8 cellular contexts compared by ENCODE assay signal in genomic region chr3:121431717-121432517, GRCh38.
DNase-seq lines count a peak whose midpoint lies in the region; ATAC-seq and TF ChIP-seq lines count a peak whose summit lies in the region.

No MANE protein-coding gene starts in this region.

- H3K27ac Mint-ChIP-seq in T-cell = peak overlapping the region; percentile 58 to 85
- no peak overlapping the region for H3K27ac Mint-ChIP-seq in chondrocyte (ENCODE audit: unreplicated experiment)

- H3K4me1 Mint-ChIP-seq in T-cell = peaks cover 12 to 18% (median 13%) of the 10 kb centered on the region in 3 donors
- H3K4me1 Mint-ChIP-seq in chondrocyte (ENCODE audit: low read depth) = peaks cover 11% of the 10 kb centered on the region

- H3K4me3 ChIP-seq in AG09309 (ENCODE audit: control insufficient read depth, low read depth, low read length) = no peak overlapping the region
- H3K4me3 ChIP-seq in muscle layer of duodenum (ENCODE audit: low read depth in 1 of 2, low read length in 2 of 2) = peak overlapping the region; percentile 59 to 62
- H3K4me3 ChIP-seq in tibial artery = peak overlapping the region; percentile 32 to 35
- no peak overlapping the region for H3K4me3 ChIP-seq in WERI-Rb-1 (ENCODE audit: low read depth, low read length)

- H3K27me3 ChIP-seq in muscle layer of duodenum (ENCODE audit: low read depth, low read length) = no peaks in the 10 kb centered on the region
- H3K27me3 ChIP-seq in tibial artery = no peaks in the 10 kb centered on the region
- H3K27me3 ChIP-seq in WERI-Rb-1 (ENCODE audit: insufficient read depth, low read depth, severe bottlenecking) = no peaks in the 10 kb centered on the region

- H3K27me3 Mint-ChIP-seq in T-cell (no peaks in the 10 kb centered on the region), chondrocyte (ENCODE audit: low read depth) (no peaks in the 10 kb centered on the region)

- H3K9me3 ChIP-seq in muscle layer of duodenum (ENCODE audit: control insufficient read depth in 1 of 2, low read length in 2 of 2) (no peaks in the 10 kb centered on the region), tibial artery (no peaks in the 10 kb centered on the region), WERI-Rb-1 (ENCODE audit: severe bottlenecking) (peaks cover 14% of the 10 kb centered on the region)

- H3K9me3 Mint-ChIP-seq in T-cell (no peaks in the 10 kb centered on the region), chondrocyte (ENCODE audit: low read depth) (peaks cover 4% of the 10 kb centered on the region)

- POLR2A ChIA-PET in T-cell (lab: Charles Lee) = interaction anchor here in 1 of 2 donors (0.7 kb wide), 2 partner anchors 229 to 1430 kb away, joined by 3 read pairs; partner anchors contain the start of gene HCLS1

- H3K4me3 Mint-ChIP-seq in T-cell (peak overlapping the region; percentile 71 to 76 (median 75)), chondrocyte (ENCODE audit: unreplicated experiment) (peak overlapping the region; percentile 43)

- DNase-seq in AG09309 (ENCODE audit: low read depth) (peak; percentile 14), T-cell (peak in 31 of 34 experiments; percentile 7 to 56 (median 36)), chondrocyte (ENCODE audit: low spot score) (no peak), tibial artery (no peak), WERI-Rb-1 (no peak)

- CTCF ChIA-PET in T-cell (lab: Charles Lee) = interaction anchor here (0.7 to 1.0 kb wide), 2 partner anchors 114 to 670 kb away, joined by 3 to 5 read pairs; partner anchors contain the start of gene POLQ (in 1 of the 2)

- no peak for TF ChIP-seq CTCF in AG09309 (IDR thresholded peaks at IDR 0.05; ENCODE audit: control insufficient read depth, insufficient read depth, low read depth, low read length, missing control alignments)
- no peak for TF ChIP-seq CTCF in chondrocyte (IDR thresholded peaks at IDR 0.05)
- TF ChIP-seq CTCF in tibial artery (IDR thresholded peaks at IDR 0.05) = no peak
- no peak for TF ChIP-seq CTCF in WERI-Rb-1 (IDR thresholded peaks at IDR 0.05; ENCODE audit: low read depth, low read length)

- H3K27ac ChIP-seq in muscle layer of duodenum (ENCODE audit: low read length) (no peak overlapping the region), tibial artery (no peak overlapping the region), WERI-Rb-1 (no peak overlapping the region)

- H3K4me1 ChIP-seq in muscle layer of duodenum (ENCODE audit: control insufficient read depth in 1 of 2, insufficient read depth in 2 of 2, low read length in 2 of 2) (no peaks in the 10 kb centered on the region), tibial artery (no peaks in the 10 kb centered on the region)

- H3K36me3 ChIP-seq in muscle layer of duodenum (ENCODE audit: control insufficient read depth in 1 of 2, insufficient read depth in 2 of 2, low read length in 2 of 2) = no peaks in the 10 kb centered on the region
- H3K36me3 ChIP-seq in tibial artery = no peaks in the 10 kb centered on the region
- H3K36me3 ChIP-seq in WERI-Rb-1 = peaks cover 40% of the 10 kb centered on the region

- no peaks in the 10 kb centered on the region for H3K36me3 Mint-ChIP-seq in T-cell
- peaks cover 1% of the 10 kb centered on the region for H3K36me3 Mint-ChIP-seq in chondrocyte (ENCODE audit: low read depth)

- peak; percentile 95 for ATAC-seq in GM18870 (IDR thresholded peaks at IDR 0.05; ENCODE audit: unreplicated experiment)
- ATAC-seq in HG03103 (IDR thresholded peaks at IDR 0.05; ENCODE audit: low read depth, unreplicated experiment) = peak; percentile 95
- ATAC-seq in T-cell (replicated peaks in 1 of 4) = peak; percentile 88 to 99 (median 96)

- intact Hi-C loops in tibial artery (cut with DNase I; ENCODE audit: low total_unique reads) = no loop called here

Comparison
In these comparisons a context has a peak if more than half of its experiments do, and no peak if none do; other contexts are left out.
1. DNase-seq: peak in AG09309 (single experiment) and T-cell (31 of 34); none in chondrocyte (single experiment), tibial artery (0 of 2) and WERI-Rb-1 (single experiment).
2. H3K4me3 ChIP-seq: peak in muscle layer of duodenum (2 of 2) and tibial artery (2 of 2); none in AG09309 (single experiment) and WERI-Rb-1 (single experiment).
3. Peak in every context shown above with its lines, with median percentiles within 50 percentile points of each other: ATAC-seq.